ENCODE assay signal across 18 cellular contexts in the genomic region with DNA sequence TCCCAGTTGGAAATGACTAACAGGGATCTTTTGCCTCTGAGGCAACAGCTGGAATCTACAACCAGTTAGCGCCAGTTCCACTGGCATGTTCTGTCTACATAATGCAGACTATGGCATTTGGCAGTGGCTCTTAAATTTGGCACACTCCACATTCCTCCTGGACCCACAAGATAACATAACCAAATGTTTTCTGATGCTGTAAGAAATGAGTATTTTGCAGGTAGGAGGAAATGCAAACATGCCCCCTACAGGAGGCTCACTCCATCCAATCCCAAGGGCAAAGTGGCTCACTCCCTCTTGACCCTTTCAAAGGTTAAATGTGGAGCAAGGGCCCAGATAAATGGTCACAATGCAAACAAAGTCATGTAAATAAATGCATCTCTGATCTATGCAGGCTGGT.
A peak's percentile ranks its signal among the peaks of the same experiment; 100 is the strongest.
DNase-seq lines count a peak whose midpoint lies in the region; ATAC-seq, FAIRE-seq and TF ChIP-seq lines count a peak whose summit lies in the region.
"Had no signal": no experiment of that assay in that cellular context is flagged by ENCODE, and none has a peak within 500 bp of the region (broad histone marks: within the 10 kb centered on the region; RNA-seq: fewer than 3 reads in every experiment).

No MANE protein-coding gene starts in this region.

- H4K5ac ChIP-seq in H1 (ENCODE audit: insufficient read length, low read depth, low read length) (no peak overlapping the region), mesendoderm (ENCODE audit: low read length) (no peak overlapping the region)

- TF ChIP-seq POLR2A in HCT116 (IDR thresholded peaks at IDR 0.05; ENCODE audit: borderline replicate concordance, extremely low read depth, insufficient read depth, insufficient read length) (no peak), H1 (IDR thresholded peaks at IDR 0.05; ENCODE audit: control extremely low read depth in 1 of 2, low read depth in 2 of 2, low read length in 2 of 2) (no peak)

- DNase-seq in G401 (ENCODE audit: low spot score) (peak; percentile 53), HCT116 (ENCODE audit: low read depth, low spot score) (no peak), H1 (ENCODE audit: low read depth in 1 of 2, low spot score in 2 of 2) (no peak), mesendoderm (peak; percentile 16), mucosa of descending colon (no peak), dermis blood vessel endothelial cell (no peak), GM13976 (ENCODE audit: low spot score) (no peak)
- DNase-seq: CD8-positive, alpha-beta memory T cell; NCI-H1048; NCI-H1694; NCI-H345; NCI-H526 treated with DMSO at 0.1 percent for 48 hours; SK-N-SH had no signal

- TF ChIP-seq CTCF in HCT116 (IDR thresholded peaks at IDR 0.05 in 2 of 3, conservative IDR thresholded peaks at IDR 0.05 in 1 of 3; ENCODE audit: borderline replicate concordance in 1 of 3, insufficient read depth in 1 of 3, low read depth in 2 of 3, low read length in 2 of 3) (no peak), H1 (IDR thresholded peaks at IDR 0.05; ENCODE audit: control extremely low read depth in 1 of 3, insufficient read depth in 1 of 3, low read depth in 1 of 3, low read length in 3 of 3) (peak in 2 of 3 experiments; percentile 4 to 39; a peak in 2 of 4 replicates), mucosa of descending colon (IDR thresholded peaks at IDR 0.05) (no peak), GM13976 (IDR thresholded peaks at IDR 0.05; ENCODE audit: borderline replicate concordance, control extremely low read depth, extremely low read depth, insufficient read depth, missing control alignments) (no peak)

- H2BK15ac ChIP-seq in H1 (ENCODE audit: low read length) (no peak overlapping the region), mesendoderm (replicated peaks; ENCODE audit: low read depth) (no peak overlapping the region)

- H3K79me2 ChIP-seq in HCT116 (ENCODE audit: insufficient read depth, low read length), result no peaks in the 10 kb centered on the region
- no peaks in the 10 kb centered on the region for H3K79me2 ChIP-seq in H1 (ENCODE audit: control insufficient read depth in 1 of 2, insufficient read depth in 2 of 2, low read length in 2 of 2)
- H3K79me2 ChIP-seq in mesendoderm (ENCODE audit: control insufficient read depth, insufficient read depth, low read length), result no peaks in the 10 kb centered on the region

- H3K56ac ChIP-seq in H1 (replicated peaks; ENCODE audit: insufficient read length, low read depth, low read length) (no peak overlapping the region), mesendoderm (ENCODE audit: low read length) (no peak overlapping the region)

- no peaks in the 10 kb centered on the region for H3K4me1 ChIP-seq in HCT116 (ENCODE audit: control insufficient read depth in 1 of 2, insufficient read depth in 2 of 2, low read length in 2 of 2)
- no peaks in the 10 kb centered on the region for H3K4me1 ChIP-seq in H1 (replicated peaks in 1 of 4; ENCODE audit: control insufficient read depth in 3 of 4, insufficient read depth in 4 of 4, low read length in 3 of 4)
- no peaks in the 10 kb centered on the region for H3K4me1 ChIP-seq in mesendoderm (ENCODE audit: control insufficient read depth, low read depth, low read length)
- no peaks in the 10 kb centered on the region for H3K4me1 ChIP-seq in mucosa of descending colon (ENCODE audit: low read depth)
- H3K4me1 ChIP-seq: BLaER1 had no signal

- H3K4me2 ChIP-seq in HCT116 (ENCODE audit: low read length), result no peak overlapping the region
- H3K4me2 ChIP-seq in H1 (ENCODE audit: insufficient read depth in 1 of 2, low read depth in 2 of 2, low read length in 2 of 2), result no peak overlapping the region
- no peak overlapping the region for H3K4me2 ChIP-seq in mesendoderm (ENCODE audit: low read length)
- H3K4me2 ChIP-seq: BLaER1, SK-N-SH had no signal

- no peak for TF ChIP-seq EP300 in H1 (IDR thresholded peaks at IDR 0.05; ENCODE audit: borderline replicate concordance in 1 of 2, low read depth in 2 of 2, low read length in 2 of 2)

- 100% methylated on average over 1 of the region's 1 CpG; no CpG with 5 or more reads in 1 of the 2 experiments for WGBS in H1 (ENCODE audit: extremely low coverage in 1 of 2, insufficient coverage in 1 of 2, insufficient read length in 1 of 2, insufficient replicate concordance in 2 of 2, low coverage in 1 of 2, low lambda C conversion rate in 2 of 2, missing lambda C conversion rate in 1 of 2), 2 experiments
- WGBS in mesendoderm (ENCODE audit: extremely low coverage, insufficient coverage, low lambda C conversion rate), result no CpG with 5 or more reads among the region's 1 CpG

- H3K4me3 ChIP-seq in HCT116 (replicated peaks in 1 of 2; ENCODE audit: low read depth in 1 of 2, low read length in 2 of 2), result no peak overlapping the region
- no peak overlapping the region for H3K4me3 ChIP-seq in H1 (ENCODE audit: extremely low read depth in 1 of 4, insufficient read depth in 2 of 4, low read depth in 3 of 4, low read length in 4 of 4)
- no peak overlapping the region for H3K4me3 ChIP-seq in mesendoderm (ENCODE audit: low read length)
- no peak overlapping the region for H3K4me3 ChIP-seq in mucosa of descending colon
- H3K4me3 ChIP-seq: BLaER1 had no signal

- H2BK12ac ChIP-seq in H1 (ENCODE audit: low read depth, low read length), result no peak overlapping the region

- H2BK5ac ChIP-seq in H1 (ENCODE audit: low read depth, low read length) (no peak overlapping the region), mesendoderm (ENCODE audit: low read length) (no peak overlapping the region)

- H3K36me3 ChIP-seq in HCT116 (ENCODE audit: control insufficient read depth in 1 of 2, insufficient read depth in 2 of 2, low read length in 2 of 2), result no peaks in the 10 kb centered on the region
- H3K36me3 ChIP-seq in H1 (ENCODE audit: control insufficient read depth in 2 of 4, insufficient read depth in 4 of 4, low read length in 3 of 4), result no peaks in the 10 kb centered on the region
- no peaks in the 10 kb centered on the region for H3K36me3 ChIP-seq in mesendoderm (ENCODE audit: control insufficient read depth, insufficient read depth, low read length)
- H3K36me3 ChIP-seq in mucosa of descending colon (ENCODE audit: low read depth), result no peaks in the 10 kb centered on the region
- H3K36me3 ChIP-seq: BLaER1 had no signal

- no peaks in the 10 kb centered on the region for H3K23me2 ChIP-seq in H1 (ENCODE audit: low read depth, low read length)

- H3K9ac ChIP-seq in HCT116 (ENCODE audit: low read length), result no peak overlapping the region
- no peak overlapping the region for H3K9ac ChIP-seq in H1 (replicated peaks in 1 of 4; ENCODE audit: extremely low read depth in 1 of 4, low read depth in 3 of 4, low read length in 3 of 4)
- H3K9ac ChIP-seq in mesendoderm (ENCODE audit: low read length), result no peak overlapping the region
- H3K9ac ChIP-seq: BLaER1, SK-N-SH had no signal

- no peak overlapping the region for H3K4ac ChIP-seq in H1 (replicated peaks; ENCODE audit: insufficient read length, low read depth, low read length)
- H3K4ac ChIP-seq in mesendoderm (ENCODE audit: low read depth, low read length), result no peak overlapping the region

- H2BK20ac ChIP-seq in H1 (ENCODE audit: low read length), result no peak overlapping the region

- CTCF ChIA-PET in HCT116 (lab: Charles Lee) (no interaction called here), H1 (lab: Charles Lee; ENCODE audit: partially characterized antibody) (interaction anchor here (0.6 to 1.4 kb wide), 9 partner anchors 10 to 458 kb away, joined by 3 to 6 read pairs (median 3); no protein-coding TSS in a partner anchor)

- BruUV-seq in HCT116 (replicated peaks; lab: Mats Ljungman, UMichigan), result no TSS peak

- H3K23ac ChIP-seq in H1 (ENCODE audit: insufficient read length), result no peak overlapping the region
- H3K23ac ChIP-seq in mesendoderm (ENCODE audit: low read length), result no peak overlapping the region

- H3K27ac ChIP-seq in HCT116 (ENCODE audit: low read depth, low read length) (no peak overlapping the region), H1 (ENCODE audit: low read depth, low read length) (no peak overlapping the region), mesendoderm (ENCODE audit: low read depth, low read length) (no peak overlapping the region)
- H3K27ac ChIP-seq: BLaER1 had no signal

- H3K9me3 ChIP-seq in HCT116 (ENCODE audit: control insufficient read depth in 1 of 2, insufficient read depth in 1 of 2, low read depth in 1 of 2, low read length in 2 of 2) (no peaks in the 10 kb centered on the region), H1 (ENCODE audit: insufficient read depth in 2 of 2, low read depth in 1 of 2, low read length in 1 of 2) (no peaks in the 10 kb centered on the region), mucosa of descending colon (no peaks in the 10 kb centered on the region)
- H3K9me3 ChIP-seq: BLaER1, SK-N-SH had no signal

- POLR2A ChIA-PET in HCT116 (lab: Charles Lee), result no interaction called here
- POLR2A ChIA-PET in H1 (lab: Charles Lee; ENCODE audit: partially characterized antibody), result interaction anchor here (0.9 kb wide), 1 partner anchor 27 kb away, joined by 3 read pairs; no protein-coding TSS in a partner anchor

- RAD21 ChIA-PET in HCT116 (lab: Charles Lee; ENCODE audit: low non-redundant PET in 1 of 2, low total read pairs in 2 of 2, uncharacterized antibody in 2 of 2, unreplicated experiment in 2 of 2), result no interaction called here

- H3K18ac ChIP-seq in H1 (ENCODE audit: extremely low read depth, low read length) (no peak overlapping the region), mesendoderm (ENCODE audit: low read length) (no peak overlapping the region)

- H3K14ac ChIP-seq in H1 (ENCODE audit: insufficient read length), result no peak overlapping the region

- ATAC-seq in HCT116 (no peak), mucosa of descending colon (no peak)
- ATAC-seq: Panc1, Right ventricle myocardium inferior had no signal

- H2AK5ac ChIP-seq in H1 (ENCODE audit: low read depth, low read length) (no peak overlapping the region), mesendoderm (ENCODE audit: low read length) (no peak overlapping the region)

- no peak overlapping the region for H4K91ac ChIP-seq in H1 (replicated peaks; ENCODE audit: insufficient read length, low read length)

- H2AFZ ChIP-seq in HCT116 (ENCODE audit: low read depth, low read length, poor library complexity, severe bottlenecking) (no peak overlapping the region), H1 (ENCODE audit: low read length) (no peak overlapping the region)

- H3K9me2 ChIP-seq in HCT116 (ENCODE audit: insufficient read depth), result no peaks in the 10 kb centered on the region
- H3K9me2 ChIP-seq: SK-N-SH had no signal

- H2BK120ac ChIP-seq in H1 (replicated peaks; ENCODE audit: low read depth, low read length), result no peak overlapping the region
- H2BK120ac ChIP-seq in mesendoderm (ENCODE audit: low read depth, low read length), result no peak overlapping the region

- in situ Hi-C loops in G401 (cut with HindIII; ENCODE audit: low sequenced_read_pairs) (no loop called here), GM13976 (cut with MboI; ENCODE audit: low sequenced_read_pairs, unreplicated experiment) (no loop called here)

- intact Hi-C loops in HCT116 (cut with micrococcal nuclease) (no loop called here), mucosa of descending colon (cut with DNase I, micrococcal nuclease) (no loop called here)

- H3K27me3 ChIP-seq in HCT116 (ENCODE audit: insufficient read depth, low read length), result 0 out of 2 replicates have a peak, but pooled peaks cover 5% of the 10 kb centered on the region
- no peaks in the 10 kb centered on the region for H3K27me3 ChIP-seq in H1 (replicated peaks in 1 of 4; ENCODE audit: control insufficient read depth in 3 of 4, extremely low read depth in 1 of 4, insufficient read depth in 3 of 4, low read length in 3 of 4)
- H3K27me3 ChIP-seq in mesendoderm (ENCODE audit: insufficient read depth, low read length, poor library complexity), result no peaks in the 10 kb centered on the region
- H3K27me3 ChIP-seq: BLaER1 had no signal

- H4K8ac ChIP-seq in H1 (ENCODE audit: extremely low read depth, insufficient read depth, low read length) (no peak overlapping the region), mesendoderm (ENCODE audit: low read depth, low read length) (no peak overlapping the region)

- H3K79me1 ChIP-seq in H1 (ENCODE audit: low read depth, low read length) (no peaks in the 10 kb centered on the region), mesendoderm (ENCODE audit: low read length) (no peaks in the 10 kb centered on the region)

- H4K20me1 ChIP-seq in HCT116 (ENCODE audit: insufficient read depth) (no peaks in the 10 kb centered on the region), H1 (replicated peaks in 1 of 2; ENCODE audit: control insufficient read depth in 1 of 2, insufficient read depth in 2 of 2, low read length in 2 of 2) (no peaks in the 10 kb centered on the region)
- H4K20me1 ChIP-seq: BLaER1 had no signal

- TF ChIP-seq RAD21 in HCT116 (IDR thresholded peaks at IDR 0.05; ENCODE audit: low read depth) (peak; percentile 11; the same call in 1 of the 2 replicates), H1 (IDR thresholded peaks at IDR 0.05 in 1 of 2, conservative IDR thresholded peaks at IDR 0.05 in 1 of 2; ENCODE audit: low read depth in 2 of 2, low read length in 2 of 2) (peak; percentile 44 to 48)

- no peak for FAIRE-seq in H1 (lab: Jason Lieb, UNC)
- FAIRE-seq: GM12891, H54 had no signal

Comparison
In these comparisons a context has a peak if more than half of its experiments do, and no peak if none do; other contexts are left out.
1. DNase-seq: peak in G401 (single experiment) and mesendoderm (single experiment); none in HCT116 (single experiment), H1 (0 of 2), mucosa of descending colon (0 of 3), dermis blood vessel endothelial cell (single experiment) and GM13976 (single experiment).
2. CTCF ChIP-seq: peak in H1 (2 of 3); none in HCT116 (0 of 3), mucosa of descending colon (single experiment) and GM13976 (single experiment).